Comparison of ENCODE assay signal across 21 cellular contexts in the genomic region with DNA sequence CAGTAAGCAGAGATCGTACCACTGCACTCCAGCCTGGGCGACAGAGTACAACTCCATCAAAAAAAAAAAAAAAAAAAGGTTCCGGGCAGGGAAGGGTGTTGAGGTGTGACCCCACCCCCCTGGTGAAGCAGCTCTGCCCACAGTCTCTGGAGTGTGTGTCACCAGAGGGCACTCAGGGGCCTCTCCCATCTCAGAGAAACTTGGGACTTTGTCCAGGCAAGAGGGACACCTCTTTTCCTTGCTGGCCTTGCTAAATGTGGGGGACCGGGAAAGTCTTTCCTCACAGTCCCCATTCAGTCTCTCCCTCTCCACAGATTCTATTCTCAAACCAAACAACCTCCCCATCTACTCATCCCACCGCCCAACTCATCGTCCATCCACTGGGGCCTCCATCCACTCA. TPM values are rescaled to one million over a fixed set of nuclear protein-coding genes. Genes with fewer than 3 reads are reported as not detected.
"Had no signal": no experiment of that assay in that cellular context is flagged by ENCODE, and none has a peak within 500 bp of the region (broad histone marks: within the 10 kb centered on the region; RNA-seq: fewer than 3 reads in every experiment).

No MANE protein-coding gene starts in this region.

- DNase-seq: activated CD4-positive, CD25-positive, alpha-beta regulatory T cell treated with anti-CD3 and anti-CD28 coated beads, Interleukin-2, amount 50 U/mL, for 72 hours; activated effector memory CD4-positive, alpha-beta T cell treated with Interleukin-2 at 50 U/mL for 16 hours; activated naive CD4-positive, alpha-beta T cell treated with anti-CD3 and anti-CD28 coated beads, Interleukin-2, amount 50 U/mL, for 16 hours; activated T-cell treated with anti-CD3 and anti-CD28 coated beads for 4 hours; colonic mucosa; erythroblast; gastrocnemius medialis; heart right ventricle; immature natural killer cell; mesenchymal stem cell; mucosa of descending colon; naive thymus-derived CD4-positive, alpha-beta T cell; stimulated activated CD4-positive, alpha-beta T cell treated with anti-CD3 and anti-CD28 coated beads, Interleukin-4, amount 100 ng/mL, for 24 hours had no signal

- H3K36me3 ChIP-seq: colonic mucosa, neural progenitor cell had no signal

- H3K27ac Mint-ChIP-seq: neural progenitor cell; stimulated activated memory B cell treated with anti-CD40 and anti-IgM and Interleukin-4, amounts not matched to agents 10 μg/mL and 1 μg/mL and 100 μg/mL, for 72 hours had no signal

- H3K4me1 Mint-ChIP-seq: central memory CD8-positive, alpha-beta T cell; stimulated activated memory B cell treated with anti-CD40 and anti-IgM and Interleukin-4, amounts not matched to agents 10 μg/mL and 1 μg/mL and 100 μg/mL, for 72 hours had no signal

- H3K9me3 Mint-ChIP-seq: central memory CD8-positive, alpha-beta T cell; immature natural killer cell; neural progenitor cell; stimulated activated memory B cell treated with anti-CD40 and anti-IgM and Interleukin-4, amounts not matched to agents 10 μg/mL and 1 μg/mL and 100 μg/mL, for 72 hours had no signal

- H3K4me3 ChIP-seq: ascending aorta, colonic mucosa, gastrocnemius medialis, heart right ventricle, mucosa of descending colon, neural progenitor cell, pancreas, smooth muscle cell had no signal

- H3K9me3 ChIP-seq: ascending aorta, colonic mucosa, gastrocnemius medialis, heart right ventricle, mucosa of descending colon, pancreas had no signal

- H3K4me3 Mint-ChIP-seq: central memory CD8-positive, alpha-beta T cell; immature natural killer cell; naive thymus-derived CD4-positive, alpha-beta T cell; neural progenitor cell; stimulated activated memory B cell treated with anti-CD40 and anti-IgM and Interleukin-4, amounts not matched to agents 10 μg/mL and 1 μg/mL and 100 μg/mL, for 72 hours had no signal

- H3K27ac ChIP-seq: ascending aorta, colonic mucosa, gastrocnemius medialis, heart right ventricle, neural progenitor cell, pancreas had no signal

- H3K4me1 ChIP-seq: ascending aorta, colonic mucosa, gastrocnemius medialis, heart right ventricle, pancreas had no signal

- H3K27me3 Mint-ChIP-seq: central memory CD8-positive, alpha-beta T cell; naive thymus-derived CD4-positive, alpha-beta T cell; stimulated activated memory B cell treated with anti-CD40 and anti-IgM and Interleukin-4, amounts not matched to agents 10 μg/mL and 1 μg/mL and 100 μg/mL, for 72 hours had no signal

- H3K27me3 ChIP-seq: ascending aorta, colonic mucosa, gastrocnemius medialis, heart right ventricle, neural progenitor cell, pancreas had no signal

- ATAC-seq: gastrocnemius medialis; heart right ventricle; mucosa of descending colon; naive thymus-derived CD4-positive, alpha-beta T cell; pancreas; sciatic nerve; stimulated activated memory B cell treated with anti-CD40 and anti-IgM and Interleukin-4, amounts not matched to agents 10 μg/mL and 1 μg/mL and 100 μg/mL, for 72 hours had no signal

RNA-seq across cellular contexts. Expression of a gene that starts 43.6 kb away (rescaled TPM):
- total RNA-seq: ascending aorta; naive thymus-derived CD4-positive, alpha-beta T cell; T-helper 1 cell treated with Interleukin-12 subunit alpha and Interleukin-12 subunit beta and Interleukin-4 antibody, amounts not matched to agents 30 ng/mL and 1 ng/mL, for 36 hours had no signal
